ENCODE assay signal across 13 cellular contexts in genomic region chr4:87031946-87032345, GRCh38.
DNase-seq lines count a peak whose midpoint lies in the region; ATAC-seq and TF ChIP-seq lines count a peak whose summit lies in the region.
"Had no signal": no experiment of that assay in that cellular context is flagged by ENCODE, and none has a peak within 500 bp of the region (broad histone marks: within the 10 kb centered on the region; RNA-seq: fewer than 3 reads in every experiment).

No MANE protein-coding gene starts in this region.

- H3K4me3 Mint-ChIP-seq in neural progenitor cell = no peak overlapping the region
- no peak overlapping the region for H3K4me3 Mint-ChIP-seq in activated T-helper 1 cell treated with anti-CD3 and anti-CD28 coated beads, Interleukin-12 subunit alpha, Interleukin-12 subunit beta, Interleukin-2, Interleukin-4 antibody, amounts not matched to agents 30 ng/mL and 10 ng/mL and 1 ng/mL, durations not matched to agents 14 hours and 24 hours and 36 hours

- peak overlapping the region; percentile 24; the same call in 1 of the 2 replicates for H2AFZ ChIP-seq in SK-N-SH (ENCODE audit: low read depth)
- H2AFZ ChIP-seq in neural progenitor cell (replicated peaks) = no peak overlapping the region

- H3K27me3 Mint-ChIP-seq in neural progenitor cell (ENCODE audit: insufficient read depth, low read depth) = no peaks in the 10 kb centered on the region
- H3K27me3 Mint-ChIP-seq in activated T-helper 1 cell treated with anti-CD3 and anti-CD28 coated beads, Interleukin-12 subunit alpha, Interleukin-12 subunit beta, Interleukin-2, Interleukin-4 antibody, amounts not matched to agents 30 ng/mL and 10 ng/mL and 1 ng/mL, durations not matched to agents 14 hours and 24 hours and 36 hours (ENCODE audit: insufficient read depth) = no peaks in the 10 kb centered on the region

- no peaks in the 10 kb centered on the region for H3K9me2 ChIP-seq in SK-N-SH

- H3K36me3 Mint-ChIP-seq in neural progenitor cell = no peaks in the 10 kb centered on the region
- H3K36me3 Mint-ChIP-seq in activated T-helper 1 cell treated with anti-CD3 and anti-CD28 coated beads, Interleukin-12 subunit alpha, Interleukin-12 subunit beta, Interleukin-2, Interleukin-4 antibody, amounts not matched to agents 30 ng/mL and 10 ng/mL and 1 ng/mL, durations not matched to agents 14 hours and 24 hours and 36 hours (ENCODE audit: low read depth) = no peaks in the 10 kb centered on the region

- no peaks in the 10 kb centered on the region for H3K9me3 ChIP-seq in SK-N-SH
- no peaks in the 10 kb centered on the region for H3K9me3 ChIP-seq in esophagus muscularis mucosa
- H3K9me3 ChIP-seq in neural progenitor cell (ENCODE audit: low read depth) = no peaks in the 10 kb centered on the region
- no peaks in the 10 kb centered on the region for H3K9me3 ChIP-seq in thyroid gland

- no peak for TF ChIP-seq CTCF in SK-N-SH (IDR thresholded peaks at IDR 0.05)
- no peak for TF ChIP-seq CTCF in esophagus muscularis mucosa (IDR thresholded peaks at IDR 0.05)
- TF ChIP-seq CTCF in neural progenitor cell (IDR thresholded peaks at IDR 0.05) = no peak
- TF ChIP-seq CTCF in thyroid gland (IDR thresholded peaks at IDR 0.05) = no peak

- CTCF ChIA-PET in SK-N-SH (lab: Yijun Ruan, JAX) = interaction anchor here (1.0 to 1.7 kb wide), 4 partner anchors 25 to 110 kb away, joined by 3 to 5 read pairs (median 4); no protein-coding TSS in a partner anchor

- H3K27me3 ChIP-seq in SK-N-SH (ENCODE audit: insufficient read depth) = no peaks in the 10 kb centered on the region
- no peaks in the 10 kb centered on the region for H3K27me3 ChIP-seq in esophagus muscularis mucosa
- H3K27me3 ChIP-seq in neural progenitor cell = no peaks in the 10 kb centered on the region
- no peaks in the 10 kb centered on the region for H3K27me3 ChIP-seq in thyroid gland

- POLR2A ChIA-PET in SK-N-SH (lab: Yijun Ruan, JAX) = interaction anchor here (1.0 kb wide), 1 partner anchor 97 kb away, joined by 3 read pairs; the partner anchor contains the start of gene AFF1

- TF ChIP-seq EP300 in SK-N-SH (IDR thresholded peaks at IDR 0.05; ENCODE audit: borderline replicate concordance in 1 of 2, low read depth in 1 of 2, low read length in 1 of 2) (no peak), esophagus muscularis mucosa (IDR thresholded peaks at IDR 0.05) (no peak)

- H3K79me2 ChIP-seq in SK-N-SH (ENCODE audit: insufficient read depth) = peaks cover 71% of the 10 kb centered on the region
- peaks cover 100% of the 10 kb centered on the region for H3K79me2 ChIP-seq in neural progenitor cell (ENCODE audit: low read depth)

- intact Hi-C loops in esophagus muscularis mucosa (cut with DNase I) (no loop called here), thyroid gland (cut with DNase I) (no loop called here)
- intact Hi-C loops in activated T-helper 1 cell treated with anti-CD3 and anti-CD28 coated beads, Interleukin-12 subunit alpha, Interleukin-12 subunit beta, Interleukin-2, Interleukin-4 antibody, amounts not matched to agents 30 ng/mL and 10 ng/mL and 1 ng/mL, durations not matched to agents 14 hours and 24 hours and 36 hours (cut with micrococcal nuclease) = loop anchor here (2.0 kb wide), 1 partner anchor 13 kb away; no protein-coding TSS in a partner anchor

- no peak for ATAC-seq in HG03097 (IDR thresholded peaks at IDR 0.05; ENCODE audit: low FRiP score, unreplicated experiment)
- ATAC-seq: esophagus mucosa, HCT116 had no signal

- H3K27ac Mint-ChIP-seq in neural progenitor cell = no peak overlapping the region
- H3K27ac Mint-ChIP-seq in activated T-helper 1 cell treated with anti-CD3 and anti-CD28 coated beads, Interleukin-12 subunit alpha, Interleukin-12 subunit beta, Interleukin-2, Interleukin-4 antibody, amounts not matched to agents 30 ng/mL and 10 ng/mL and 1 ng/mL, durations not matched to agents 14 hours and 24 hours and 36 hours = no peak overlapping the region

- H3K9ac ChIP-seq in SK-N-SH = peak overlapping the region; percentile 18; the same call in 1 of the 2 replicates
- H3K9ac ChIP-seq in neural progenitor cell = no peak overlapping the region

- peak overlapping the region; percentile 71 for H3K4me2 ChIP-seq in SK-N-SH
- peak overlapping the region; percentile 68 for H3K4me2 ChIP-seq in neural progenitor cell

- H3F3A ChIP-seq in SK-N-SH (replicated peaks; ENCODE audit: insufficient read depth) (no peaks in the 10 kb centered on the region), neural progenitor cell (ENCODE audit: low read depth) (peaks cover 56% of the 10 kb centered on the region)

- H4K20me1 ChIP-seq in SK-N-SH (ENCODE audit: insufficient read depth) = no peaks in the 10 kb centered on the region
- peaks cover 74% of the 10 kb centered on the region for H4K20me1 ChIP-seq in neural progenitor cell (ENCODE audit: low read depth)

- H3K36me3 ChIP-seq in SK-N-SH (replicated peaks in 1 of 2; ENCODE audit: control insufficient read depth in 1 of 2, insufficient read depth in 2 of 2, low read length in 1 of 2) (no peaks in the 10 kb centered on the region), esophagus muscularis mucosa (no peaks in the 10 kb centered on the region), neural progenitor cell (no peaks in the 10 kb centered on the region), thyroid gland (no peaks in the 10 kb centered on the region)

- no peaks in the 10 kb centered on the region for H3K9me3 Mint-ChIP-seq in neural progenitor cell
- no peaks in the 10 kb centered on the region for H3K9me3 Mint-ChIP-seq in activated T-helper 1 cell treated with anti-CD3 and anti-CD28 coated beads, Interleukin-12 subunit alpha, Interleukin-12 subunit beta, Interleukin-2, Interleukin-4 antibody, amounts not matched to agents 30 ng/mL and 10 ng/mL and 1 ng/mL, durations not matched to agents 14 hours and 24 hours and 36 hours

- TF ChIP-seq POLR2A in esophagus muscularis mucosa (IDR thresholded peaks at IDR 0.05; ENCODE audit: low read depth) = no peak
- no peak for TF ChIP-seq POLR2A in thyroid gland (IDR thresholded peaks at IDR 0.05)

- H3K27ac ChIP-seq in SK-N-SH (ENCODE audit: low read depth in 2 of 2, low read length in 1 of 2) = peak overlapping the region; percentile 50 to 73
- H3K27ac ChIP-seq in esophagus muscularis mucosa (replicated peaks in 1 of 4) = peak overlapping the region; percentile 70 to 89 (median 73)
- peak overlapping the region; percentile 73 for H3K27ac ChIP-seq in neural progenitor cell
- H3K27ac ChIP-seq in thyroid gland = peak overlapping the region; percentile 73 to 89 (median 89)

- DNase-seq in SK-N-SH (no peak), esophagus muscularis mucosa (ENCODE audit: extremely low spot score) (no peak), neural progenitor cell (ENCODE audit: low spot score) (peak; percentile 47), thyroid gland (no peak), NCI-H2171 (lab: John Stamatoyannopoulos, UW) (no peak)
- DNase-seq in activated T-helper 1 cell treated with anti-CD3 and anti-CD28 coated beads, Interleukin-12 subunit alpha, Interleukin-12 subunit beta, Interleukin-2, Interleukin-4 antibody, amounts not matched to agents 30 ng/mL and 10 ng/mL and 1 ng/mL, durations not matched to agents 14 hours and 24 hours and 36 hours (ENCODE audit: low spot score) = no peak
- DNase-seq: islet precursor cell, Kasumi-1, NCI-H446 treated with DMSO at 0.1 percent for 48 hours, RPMI8226 had no signal

- 16% methylated on average over 2 of the region's 2 CpGs for WGBS in SK-N-SH (ENCODE audit: low lambda C conversion rate)
- WGBS in esophagus muscularis mucosa = 8% methylated on average over 2 of the region's 2 CpGs
- 19 to 22% methylated on average over 2 of the region's 2 CpGs for WGBS in thyroid gland, 2 donors

- no peak for TF ChIP-seq RAD21 in SK-N-SH (IDR thresholded peaks at IDR 0.05; ENCODE audit: low read length)

- H3K4me1 Mint-ChIP-seq in neural progenitor cell = peaks cover 36% of the 10 kb centered on the region
- H3K4me1 Mint-ChIP-seq in activated T-helper 1 cell treated with anti-CD3 and anti-CD28 coated beads, Interleukin-12 subunit alpha, Interleukin-12 subunit beta, Interleukin-2, Interleukin-4 antibody, amounts not matched to agents 30 ng/mL and 10 ng/mL and 1 ng/mL, durations not matched to agents 14 hours and 24 hours and 36 hours (ENCODE audit: low read depth) = peaks cover 11% of the 10 kb centered on the region

- H3K4me1 ChIP-seq in SK-N-SH (ENCODE audit: control insufficient read depth in 1 of 2, insufficient read depth in 2 of 2, low read depth in 1 of 2, low read length in 1 of 2) = peaks cover 37 to 41% of the 10 kb centered on the region in 2 experiments; a peak in 3 of 4 replicates
- peaks cover 99 to 100% (median 100%) of the 10 kb centered on the region in 4 donors for H3K4me1 ChIP-seq in esophagus muscularis mucosa
- peaks cover 89% of the 10 kb centered on the region for H3K4me1 ChIP-seq in neural progenitor cell
- H3K4me1 ChIP-seq in thyroid gland = peaks cover 96 to 99% of the 10 kb centered on the region in 2 donors

- H3K4me3 ChIP-seq in SK-N-SH (ENCODE audit: low read depth in 2 of 2, low read length in 1 of 2) = peak overlapping the region; percentile 15 to 28; a peak in 3 of 4 replicates
- peak overlapping the region; percentile 2 to 29 (median 22) for H3K4me3 ChIP-seq in esophagus muscularis mucosa
- no peak overlapping the region for H3K4me3 ChIP-seq in neural progenitor cell
- no peak overlapping the region for H3K4me3 ChIP-seq in thyroid gland (replicated peaks in 1 of 3)

TF ChIP-seq in SK-N-SH, 30 proteins besides CTCF, POLR2A, EP300 and RAD21 (continues in another document):
- TF ChIP-seq JUND (IDR thresholded peaks at IDR 0.05) = no peak
- TF ChIP-seq, protein P1, sequence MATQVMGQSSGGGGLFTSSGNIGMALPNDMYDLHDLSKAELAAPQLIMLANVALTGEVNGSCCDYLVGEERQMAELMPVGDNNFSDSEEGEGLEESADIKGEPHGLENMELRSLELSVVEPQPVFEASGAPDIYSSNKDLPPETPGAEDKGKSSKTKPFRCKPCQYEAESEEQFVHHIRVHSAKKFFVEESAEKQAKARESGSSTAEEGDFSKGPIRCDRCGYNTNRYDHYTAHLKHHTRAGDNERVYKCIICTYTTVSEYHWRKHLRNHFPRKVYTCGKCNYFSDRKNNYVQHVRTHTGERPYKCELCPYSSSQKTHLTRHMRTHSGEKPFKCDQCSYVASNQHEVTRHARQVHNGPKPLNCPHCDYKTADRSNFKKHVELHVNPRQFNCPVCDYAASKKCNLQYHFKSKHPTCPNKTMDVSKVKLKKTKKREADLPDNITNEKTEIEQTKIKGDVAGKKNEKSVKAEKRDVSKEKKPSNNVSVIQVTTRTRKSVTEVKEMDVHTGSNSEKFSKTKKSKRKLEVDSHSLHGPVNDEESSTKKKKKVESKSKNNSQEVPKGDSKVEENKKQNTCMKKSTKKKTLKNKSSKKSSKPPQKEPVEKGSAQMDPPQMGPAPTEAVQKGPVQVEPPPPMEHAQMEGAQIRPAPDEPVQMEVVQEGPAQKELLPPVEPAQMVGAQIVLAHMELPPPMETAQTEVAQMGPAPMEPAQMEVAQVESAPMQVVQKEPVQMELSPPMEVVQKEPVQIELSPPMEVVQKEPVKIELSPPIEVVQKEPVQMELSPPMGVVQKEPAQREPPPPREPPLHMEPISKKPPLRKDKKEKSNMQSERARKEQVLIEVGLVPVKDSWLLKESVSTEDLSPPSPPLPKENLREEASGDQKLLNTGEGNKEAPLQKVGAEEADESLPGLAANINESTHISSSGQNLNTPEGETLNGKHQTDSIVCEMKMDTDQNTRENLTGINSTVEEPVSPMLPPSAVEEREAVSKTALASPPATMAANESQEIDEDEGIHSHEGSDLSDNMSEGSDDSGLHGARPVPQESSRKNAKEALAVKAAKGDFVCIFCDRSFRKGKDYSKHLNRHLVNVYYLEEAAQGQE (IDR thresholded peaks at IDR 0.05; ENCODE audit: low read depth, low read length) = no peak

Comparison
In these comparisons a context has a peak if more than half of its experiments do, and no peak if none do; other contexts are left out.
1. H3K4me3 ChIP-seq: peak in SK-N-SH (2 of 2) and esophagus muscularis mucosa (4 of 4); none in neural progenitor cell (single experiment) and thyroid gland (0 of 3).
2. Peak in every context shown above with its lines, with median percentiles within 50 percentile points of each other: H3K27ac ChIP-seq.